8 cellular contexts compared by ENCODE assay signal in the genomic region with DNA sequence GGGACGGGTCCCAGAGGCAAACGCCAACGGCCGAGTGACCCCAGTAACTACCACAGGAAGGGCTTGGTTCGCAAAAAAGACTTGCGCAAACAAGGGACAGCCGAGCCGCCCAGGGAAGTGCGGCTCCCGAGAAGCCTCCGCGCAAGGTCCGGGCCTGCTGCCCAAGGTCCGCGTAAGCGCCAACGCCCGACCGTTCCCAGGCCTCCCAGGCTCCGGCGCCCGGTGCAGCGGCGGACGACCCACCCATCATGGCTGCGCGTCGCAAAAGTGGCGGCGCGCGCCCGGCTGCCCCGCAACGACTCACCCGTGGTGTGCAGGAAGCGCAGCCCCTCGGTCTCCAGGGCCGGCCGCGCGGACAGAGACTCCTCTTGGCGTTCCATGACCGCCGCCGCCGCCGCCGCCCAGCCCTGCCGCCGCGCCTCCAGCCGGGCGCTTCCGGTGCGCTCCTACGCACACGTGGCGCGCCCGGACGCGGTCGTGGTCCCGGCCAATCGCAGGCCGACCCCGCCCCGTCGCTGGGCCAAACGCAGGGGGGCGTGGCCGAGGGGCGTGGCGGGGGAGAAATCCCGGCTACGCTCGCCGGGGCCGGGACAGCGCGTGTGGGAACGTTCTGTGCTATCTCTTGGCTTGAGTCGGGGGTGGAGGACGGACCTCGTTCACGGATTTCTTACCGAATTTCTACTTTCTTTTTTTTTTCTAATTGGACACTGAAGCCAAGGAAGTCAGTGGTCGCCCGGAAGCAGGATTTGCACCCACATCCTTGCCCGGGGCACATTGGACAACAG. TPM values are rescaled to one million over a fixed set of nuclear protein-coding genes. Genes with fewer than 3 reads are reported as not detected.
DNase-seq lines count a peak whose midpoint lies in the region; ATAC-seq and TF ChIP-seq lines count a peak whose summit lies in the region.

A gene with protein sequence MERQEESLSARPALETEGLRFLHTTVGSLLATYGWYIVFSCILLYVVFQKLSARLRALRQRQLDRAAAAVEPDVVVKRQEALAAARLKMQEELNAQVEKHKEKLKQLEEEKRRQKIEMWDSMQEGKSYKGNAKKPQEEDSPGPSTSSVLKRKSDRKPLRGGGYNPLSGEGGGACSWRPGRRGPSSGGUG (minus strand): TSS at position 448 of the 785 bp plus-strand sequence. CDS start 68 bp downstream, at position 380.

- H4K20me1 ChIP-seq in GM23338 (replicated peaks; ENCODE audit: insufficient read depth) = peaks cover 11% of the 10 kb centered on the region
- peaks cover 13% of the 10 kb centered on the region for H4K20me1 ChIP-seq in SK-N-SH (ENCODE audit: insufficient read depth)

- H3K9ac ChIP-seq in SK-N-SH = peak within 1 kb of the TSS; percentile 89

- H3F3A ChIP-seq in GM23338 (replicated peaks; ENCODE audit: low read depth) (peaks cover 43% of the 10 kb centered on the region), SK-N-SH (replicated peaks; ENCODE audit: insufficient read depth) (peaks cover 19% of the 10 kb centered on the region)

- under 1% methylated on average over 24 of the region's 91 CpGs for WGBS in SK-N-SH (ENCODE audit: low lambda C conversion rate)
- WGBS in gastroesophageal sphincter (ENCODE audit: low coverage in 1 of 2), 2 donors = 0% methylated on average over 17 of the region's 91 CpGs; no CpG with 5 or more reads in 1 of the 2 donors

- H3K36me3 Mint-ChIP-seq in GM23338 (ENCODE audit: low read depth) = peaks cover 52% of the 10 kb centered on the region
- H3K36me3 Mint-ChIP-seq in activated naive CD4-positive, alpha-beta T cell treated with anti-CD3 and anti-CD28 coated beads, Interleukin-2, amount 10 ng/mL, durations not matched to agents 7 days and 5 days = peaks cover 56% of the 10 kb centered on the region

- H3K27ac ChIP-seq in GM23338 (ENCODE audit: low read depth) (no peak within 1 kb of the TSS), SK-N-SH (ENCODE audit: low read depth in 2 of 2, low read length in 1 of 2) (peak within 1 kb of the TSS; percentile 75 to 86), gastroesophageal sphincter (peak within 1 kb of the TSS; percentile 52 to 94 (median 94))

- H3K9me2 ChIP-seq in GM23338 (ENCODE audit: insufficient read depth) = no peaks in the 10 kb centered on the region
- no peaks in the 10 kb centered on the region for H3K9me2 ChIP-seq in SK-N-SH

- peak; percentile 91 to 94 for TF ChIP-seq POLR2A in gastroesophageal sphincter (IDR thresholded peaks at IDR 0.05)

- no peaks in the 10 kb centered on the region for H3K9me3 Mint-ChIP-seq in GM23338
- no peaks in the 10 kb centered on the region for H3K9me3 Mint-ChIP-seq in activated naive CD4-positive, alpha-beta T cell treated with anti-CD3 and anti-CD28 coated beads, Interleukin-2, amount 10 ng/mL, durations not matched to agents 7 days and 5 days

- peak within 1 kb of the TSS; percentile 92 for H2AFZ ChIP-seq in GM23338
- peak within 1 kb of the TSS; percentile 88; the same call in 1 of the 2 replicates for H2AFZ ChIP-seq in SK-N-SH (ENCODE audit: low read depth)

- peak in 1 of 2 experiments; percentile 43; a peak in 1 of 4 replicates for TF ChIP-seq EP300 in SK-N-SH (IDR thresholded peaks at IDR 0.05; ENCODE audit: borderline replicate concordance in 1 of 2, low read depth in 1 of 2, low read length in 1 of 2)
- no peak for TF ChIP-seq EP300 in gastroesophageal sphincter (IDR thresholded peaks at IDR 0.05)

- peak within 1 kb of the TSS; percentile 100 for H3K4me2 ChIP-seq in GM23338
- H3K4me2 ChIP-seq in SK-N-SH = peak within 1 kb of the TSS; percentile 79

- H3K9me3 ChIP-seq in SK-N-SH = no peaks in the 10 kb centered on the region
- H3K9me3 ChIP-seq in gastroesophageal sphincter = no peaks in the 10 kb centered on the region

- no peak for TF ChIP-seq RAD21 in SK-N-SH (IDR thresholded peaks at IDR 0.05; ENCODE audit: low read length)

- H3K4me1 ChIP-seq in GM23338 (ENCODE audit: insufficient read depth) = peaks cover 8% of the 10 kb centered on the region
- H3K4me1 ChIP-seq in SK-N-SH (ENCODE audit: control insufficient read depth in 1 of 2, insufficient read depth in 2 of 2, low read depth in 1 of 2, low read length in 1 of 2) = peaks cover 3 to 32% of the 10 kb centered on the region in 2 experiments; a peak in 2 of 4 replicates
- peaks cover 0 to 29% (median 12%) of the 10 kb centered on the region in 3 donors for H3K4me1 ChIP-seq in gastroesophageal sphincter

- peaks cover 9% of the 10 kb centered on the region for H3K27me3 Mint-ChIP-seq in GM23338 (ENCODE audit: insufficient read depth, low read depth, poor library complexity)
- H3K27me3 Mint-ChIP-seq in activated naive CD4-positive, alpha-beta T cell treated with anti-CD3 and anti-CD28 coated beads, Interleukin-2, amount 10 ng/mL, durations not matched to agents 7 days and 5 days = no peaks in the 10 kb centered on the region

- H3K4me3 ChIP-seq in GM23338 (peak within 1 kb of the TSS; percentile 100), SK-N-SH (ENCODE audit: low read depth in 2 of 2, low read length in 1 of 2) (peak within 1 kb of the TSS; percentile 91 to 97), gastroesophageal sphincter (peak within 1 kb of the TSS; percentile 57 to 87)

- H3K27me3 ChIP-seq in GM23338 (ENCODE audit: insufficient read depth) = no peaks in the 10 kb centered on the region
- no peaks in the 10 kb centered on the region for H3K27me3 ChIP-seq in SK-N-SH (ENCODE audit: insufficient read depth)
- H3K27me3 ChIP-seq in gastroesophageal sphincter = no peaks in the 10 kb centered on the region

- peak within 1 kb of the TSS; percentile 95 for H3K4me3 Mint-ChIP-seq in GM23338
- H3K4me3 Mint-ChIP-seq in activated naive CD4-positive, alpha-beta T cell treated with anti-CD3 and anti-CD28 coated beads, Interleukin-2, amount 10 ng/mL, durations not matched to agents 7 days and 5 days = peak within 1 kb of the TSS; percentile 93

- in situ Hi-C loops in G401 (cut with HindIII; ENCODE audit: low sequenced_read_pairs) = no loop called here

- TF ChIP-seq CTCF in GM23338 (conservative IDR thresholded peaks at IDR 0.05; ENCODE audit: low read depth in 2 of 2) (no peak), SK-N-SH (IDR thresholded peaks at IDR 0.05) (no peak), gastroesophageal sphincter (IDR thresholded peaks at IDR 0.05) (peak in 1 of 4 experiments; percentile 23)

- CTCF ChIA-PET in SK-N-SH (lab: Yijun Ruan, JAX) = interaction anchor here (0.6 to 2.1 kb wide), 7 partner anchors 12 to 271 kb away, joined by 3 to 13 read pairs (median 4); a partner anchor contains a TSS
- CTCF ChIA-PET in activated naive CD4-positive, alpha-beta T cell treated with anti-CD3 and anti-CD28 coated beads, Interleukin-2, amount 10 ng/mL, durations not matched to agents 7 days and 5 days (lab: Charles Lee) = interaction anchor here (0.9 to 1.5 kb wide), 2 partner anchors 12 to 44 kb away, joined by 3 read pairs; no protein-coding TSS in a partner anchor

- POLR2A ChIA-PET in SK-N-SH (lab: Yijun Ruan, JAX) = no interaction called here

- DNase-seq in G401 (ENCODE audit: low spot score) = peak; percentile 81
- DNase-seq in GM23338 (ENCODE audit: low spot score) = peak; percentile 96
- DNase-seq in LHCN-M2 (ENCODE audit: low read depth) = peak; percentile 84
- DNase-seq in SK-N-SH = peak; percentile 97
- peak; percentile 91 for DNase-seq in activated naive CD4-positive, alpha-beta T cell treated with anti-CD3 and anti-CD28 coated beads, Interleukin-2, amount 10 ng/mL, durations not matched to agents 7 days and 5 days
- peak in 54 of 56 donors; percentile 28 to 93 (median 75) for DNase-seq in nucleus accumbens (lab: John Stamatoyannopoulos, UW)
- peak; percentile 89 for DNase-seq in superior temporal gyrus (ENCODE audit: extremely low spot score)

- H3K79me2 ChIP-seq in GM23338 (replicated peaks; ENCODE audit: insufficient read depth) = peaks cover 19% of the 10 kb centered on the region
- H3K79me2 ChIP-seq in SK-N-SH (ENCODE audit: insufficient read depth) = peaks cover 31% of the 10 kb centered on the region

- H3K36me3 ChIP-seq in GM23338 (ENCODE audit: insufficient read depth) (peaks cover 45% of the 10 kb centered on the region), SK-N-SH (replicated peaks in 1 of 2; ENCODE audit: control insufficient read depth in 1 of 2, insufficient read depth in 2 of 2, low read length in 1 of 2) (peaks cover 48 to 59% of the 10 kb centered on the region in 2 experiments), gastroesophageal sphincter (peaks cover 3 to 60% of the 10 kb centered on the region in 2 donors)

- ATAC-seq in GM23338 (peak; percentile 95), gastroesophageal sphincter (peak; percentile 98)

- H3K27ac Mint-ChIP-seq in GM23338 = peak within 1 kb of the TSS; percentile 63; the same call in 1 of the 2 replicates
- H3K27ac Mint-ChIP-seq in activated naive CD4-positive, alpha-beta T cell treated with anti-CD3 and anti-CD28 coated beads, Interleukin-2, amount 10 ng/mL, durations not matched to agents 7 days and 5 days = peak within 1 kb of the TSS; percentile 88

- H3K4me1 Mint-ChIP-seq in GM23338 = peaks cover 7% of the 10 kb centered on the region; the same call in 2 of the 3 replicates
- peaks cover 29% of the 10 kb centered on the region for H3K4me1 Mint-ChIP-seq in activated naive CD4-positive, alpha-beta T cell treated with anti-CD3 and anti-CD28 coated beads, Interleukin-2, amount 10 ng/mL, durations not matched to agents 7 days and 5 days

TF ChIP-seq in SK-N-SH, 30 proteins besides CTCF, POLR2A, EP300 and RAD21 (continues in another document):
- TF ChIP-seq RCOR1 (IDR thresholded peaks at IDR 0.05; ENCODE audit: low read length) = no peak
- 0 out of 2 replicates have a peak, but pooled peaks have one; percentile 7 for TF ChIP-seq NRF1 (IDR thresholded peaks at IDR 0.05; ENCODE audit: low read depth, low read length)
- TF ChIP-seq RFX5 (IDR thresholded peaks at IDR 0.05; ENCODE audit: low read length) = peak; percentile 89
- TF ChIP-seq, protein P1, sequence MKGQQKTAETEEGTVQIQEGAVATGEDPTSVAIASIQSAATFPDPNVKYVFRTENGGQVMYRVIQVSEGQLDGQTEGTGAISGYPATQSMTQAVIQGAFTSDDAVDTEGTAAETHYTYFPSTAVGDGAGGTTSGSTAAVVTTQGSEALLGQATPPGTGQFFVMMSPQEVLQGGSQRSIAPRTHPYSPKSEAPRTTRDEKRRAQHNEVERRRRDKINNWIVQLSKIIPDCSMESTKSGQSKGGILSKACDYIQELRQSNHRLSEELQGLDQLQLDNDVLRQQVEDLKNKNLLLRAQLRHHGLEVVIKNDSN (IDR thresholded peaks at IDR 0.05; ENCODE audit: borderline replicate concordance, low read depth) = peak; percentile 50; the same call in 1 of the 2 replicates
- no peak for TF ChIP-seq FOXJ3 (CRISPR knock-in tag; IDR thresholded peaks at IDR 0.05)
- TF ChIP-seq MEF2A (IDR thresholded peaks at IDR 0.05; ENCODE audit: borderline replicate concordance, low read depth) = no peak

RNA-seq across cellular contexts. Expression of the gene that starts here (rescaled TPM):
- 61.7 and 62.5 TPM in 2 replicates for total RNA-seq in G401 (2014; rRNA removed; shearing (Covaris generic))
- total RNA-seq in GM23338 (2014; rRNA removed; shearing (Covaris generic)) = 37.0 and 77.2 TPM in 2 replicates
- polyA plus RNA-seq in GM23338 (2016; fragmentation: Nextera tagmentation; extraction: Ambion mirVana) = 106 and 108 TPM in 2 replicates
- total RNA-seq in LHCN-M2 (2014; rRNA removed) = 58.7 and 73.5 TPM in 2 replicates
- polyA plus RNA-seq in LHCN-M2 (2012) = 56.2 TPM
- polyA plus RNA-seq in SK-N-SH (2012; rRNA removed) = 101 and 124 TPM in 2 replicates
- polyA plus RNA-seq in SK-N-SH (2012; cell fraction: cytosol; rRNA removed) = 124 and 132 TPM in 2 replicates
- polyA plus RNA-seq in SK-N-SH (2012; cell fraction: nucleus; rRNA removed) = 48.8 and 75.5 TPM in 2 replicates
- 10 to 100 TPM; 56.1 to 75.5 (median 64.5) TPM for total RNA-seq in gastroesophageal sphincter
